1 cellular context compared by ENCODE assay signal in the genomic region with DNA sequence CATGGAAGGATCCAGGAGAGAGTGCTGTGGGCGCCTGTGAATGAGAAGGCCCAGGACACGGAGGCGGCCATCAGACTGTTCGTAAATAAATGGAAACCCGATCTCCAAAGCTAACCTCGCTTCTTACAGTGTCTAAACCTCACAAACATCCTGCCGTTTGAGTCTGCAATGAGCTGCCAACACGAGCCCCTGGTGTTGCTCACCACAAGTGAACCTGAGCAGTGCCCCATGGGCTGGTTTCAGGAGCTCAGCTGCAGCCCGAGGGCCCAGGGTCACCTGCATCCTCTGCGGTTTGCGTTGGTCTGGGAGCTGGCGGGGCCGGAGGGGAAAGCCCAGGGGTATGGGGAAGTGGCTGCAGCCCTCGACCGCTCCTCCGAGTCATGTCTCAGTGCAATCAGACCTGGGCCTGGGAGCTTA.
A peak's percentile ranks its signal among the peaks of the same experiment; 100 is the strongest.
TF ChIP-seq lines count a peak whose summit lies in the region.

No MANE protein-coding gene starts in this region.

TF ChIP-seq in GM12878, 131 proteins besides CTCF, POLR2A, EP300 and RAD21 (continued from another document and continues in another):
- TF ChIP-seq TCF3 (IDR thresholded peaks at IDR 0.05; ENCODE audit: borderline replicate concordance, insufficient read depth, low read depth, low read length) (peak; percentile 64; the same call in 1 of the 2 replicates), HDAC2 (IDR thresholded peaks at IDR 0.05) (no peak), BHLHE40 (IDR thresholded peaks at IDR 0.05; ENCODE audit: borderline replicate concordance in 1 of 2, low read depth in 2 of 2, low read length in 1 of 2) (peak; percentile 51 to 80; a peak in 3 of 4 replicates), CUX1 (IDR thresholded peaks at IDR 0.05; ENCODE audit: insufficient replicate concordance, low read depth, low read length) (no peak), DPF2 (IDR thresholded peaks at IDR 0.05) (0 out of 2 replicates have a peak, but pooled peaks have one; percentile 57), ZZZ3 (IDR thresholded peaks at IDR 0.05; ENCODE audit: control insufficient read depth, insufficient read length, low read depth) (no peak), NBN (IDR thresholded peaks at IDR 0.05) (no peak), BMI1 (IDR thresholded peaks at IDR 0.05; ENCODE audit: borderline replicate concordance) (no peak), POLR2AphosphoS2 (IDR thresholded peaks at IDR 0.05; ENCODE audit: low read depth, low read length) (no peak), NR2C1 (IDR thresholded peaks at IDR 0.05) (no peak), ASH2L (IDR thresholded peaks at IDR 0.05; ENCODE audit: borderline replicate concordance, low read depth) (no peak), PML (IDR thresholded peaks at IDR 0.05; ENCODE audit: low read length) (no peak), RB1 (IDR thresholded peaks at IDR 0.05; ENCODE audit: borderline replicate concordance) (no peak), SP1 (IDR thresholded peaks at IDR 0.05; ENCODE audit: low read depth, low read length) (no peak), RFX5 (IDR thresholded peaks at IDR 0.05; ENCODE audit: low read depth, low read length) (no peak), SREBF2 (IDR thresholded peaks at IDR 0.05; ENCODE audit: low read length) (no peak), STAT1 (conservative IDR thresholded peaks at IDR 0.05) (no peak), STAT3 (IDR thresholded peaks at IDR 0.05; ENCODE audit: low read depth, low read length) (no peak), PBX3 (IDR thresholded peaks at IDR 0.05; ENCODE audit: insufficient replicate concordance, low read depth, low read length) (no peak), SPI1 (IDR thresholded peaks at IDR 0.05; ENCODE audit: borderline replicate concordance, insufficient read depth, low read depth, low read length) (peak; percentile 69; the same call in 1 of the 2 replicates), ZBTB4 (CRISPR knock-in tag; IDR thresholded peaks at IDR 0.05) (no peak), REST (IDR thresholded peaks at IDR 0.05; ENCODE audit: low read depth, low read length) (no peak), IKZF1 (conservative IDR thresholded peaks at IDR 0.05) (peak; percentile 68), KAT2A (conservative IDR thresholded peaks at IDR 0.05; ENCODE audit: control insufficient read depth, low read depth, low read length) (no peak), CBX5 (IDR thresholded peaks at IDR 0.05; ENCODE audit: low read depth) (no peak)
- TF ChIP-seq, protein P1, sequence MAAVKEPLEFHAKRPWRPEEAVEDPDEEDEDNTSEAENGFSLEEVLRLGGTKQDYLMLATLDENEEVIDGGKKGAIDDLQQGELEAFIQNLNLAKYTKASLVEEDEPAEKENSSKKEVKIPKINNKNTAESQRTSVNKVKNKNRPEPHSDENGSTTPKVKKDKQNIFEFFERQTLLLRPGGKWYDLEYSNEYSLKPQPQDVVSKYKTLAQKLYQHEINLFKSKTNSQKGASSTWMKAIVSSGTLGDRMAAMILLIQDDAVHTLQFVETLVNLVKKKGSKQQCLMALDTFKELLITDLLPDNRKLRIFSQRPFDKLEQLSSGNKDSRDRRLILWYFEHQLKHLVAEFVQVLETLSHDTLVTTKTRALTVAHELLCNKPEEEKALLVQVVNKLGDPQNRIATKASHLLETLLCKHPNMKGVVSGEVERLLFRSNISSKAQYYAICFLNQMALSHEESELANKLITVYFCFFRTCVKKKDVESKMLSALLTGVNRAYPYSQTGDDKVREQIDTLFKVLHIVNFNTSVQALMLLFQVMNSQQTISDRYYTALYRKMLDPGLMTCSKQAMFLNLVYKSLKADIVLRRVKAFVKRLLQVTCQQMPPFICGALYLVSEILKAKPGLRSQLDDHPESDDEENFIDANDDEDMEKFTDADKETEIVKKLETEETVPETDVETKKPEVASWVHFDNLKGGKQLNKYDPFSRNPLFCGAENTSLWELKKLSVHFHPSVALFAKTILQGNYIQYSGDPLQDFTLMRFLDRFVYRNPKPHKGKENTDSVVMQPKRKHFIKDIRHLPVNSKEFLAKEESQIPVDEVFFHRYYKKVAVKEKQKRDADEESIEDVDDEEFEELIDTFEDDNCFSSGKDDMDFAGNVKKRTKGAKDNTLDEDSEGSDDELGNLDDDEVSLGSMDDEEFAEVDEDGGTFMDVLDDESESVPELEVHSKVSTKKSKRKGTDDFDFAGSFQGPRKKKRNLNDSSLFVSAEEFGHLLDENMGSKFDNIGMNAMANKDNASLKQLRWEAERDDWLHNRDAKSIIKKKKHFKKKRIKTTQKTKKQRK (IDR thresholded peaks at IDR 0.05; ENCODE audit: low read depth, low read length) = no peak
- TF ChIP-seq, protein P2, sequence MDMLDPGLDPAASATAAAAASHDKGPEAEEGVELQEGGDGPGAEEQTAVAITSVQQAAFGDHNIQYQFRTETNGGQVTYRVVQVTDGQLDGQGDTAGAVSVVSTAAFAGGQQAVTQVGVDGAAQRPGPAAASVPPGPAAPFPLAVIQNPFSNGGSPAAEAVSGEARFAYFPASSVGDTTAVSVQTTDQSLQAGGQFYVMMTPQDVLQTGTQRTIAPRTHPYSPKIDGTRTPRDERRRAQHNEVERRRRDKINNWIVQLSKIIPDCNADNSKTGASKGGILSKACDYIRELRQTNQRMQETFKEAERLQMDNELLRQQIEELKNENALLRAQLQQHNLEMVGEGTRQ (IDR thresholded peaks at IDR 0.05; ENCODE audit: borderline replicate concordance, low read depth, low read length) = no peak
- TF ChIP-seq, protein P3, sequence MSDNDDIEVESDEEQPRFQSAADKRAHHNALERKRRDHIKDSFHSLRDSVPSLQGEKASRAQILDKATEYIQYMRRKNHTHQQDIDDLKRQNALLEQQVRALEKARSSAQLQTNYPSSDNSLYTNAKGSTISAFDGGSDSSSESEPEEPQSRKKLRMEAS (IDR thresholded peaks at IDR 0.05; ENCODE audit: low read depth, low read length) = no peak
- TF ChIP-seq, protein P4, sequence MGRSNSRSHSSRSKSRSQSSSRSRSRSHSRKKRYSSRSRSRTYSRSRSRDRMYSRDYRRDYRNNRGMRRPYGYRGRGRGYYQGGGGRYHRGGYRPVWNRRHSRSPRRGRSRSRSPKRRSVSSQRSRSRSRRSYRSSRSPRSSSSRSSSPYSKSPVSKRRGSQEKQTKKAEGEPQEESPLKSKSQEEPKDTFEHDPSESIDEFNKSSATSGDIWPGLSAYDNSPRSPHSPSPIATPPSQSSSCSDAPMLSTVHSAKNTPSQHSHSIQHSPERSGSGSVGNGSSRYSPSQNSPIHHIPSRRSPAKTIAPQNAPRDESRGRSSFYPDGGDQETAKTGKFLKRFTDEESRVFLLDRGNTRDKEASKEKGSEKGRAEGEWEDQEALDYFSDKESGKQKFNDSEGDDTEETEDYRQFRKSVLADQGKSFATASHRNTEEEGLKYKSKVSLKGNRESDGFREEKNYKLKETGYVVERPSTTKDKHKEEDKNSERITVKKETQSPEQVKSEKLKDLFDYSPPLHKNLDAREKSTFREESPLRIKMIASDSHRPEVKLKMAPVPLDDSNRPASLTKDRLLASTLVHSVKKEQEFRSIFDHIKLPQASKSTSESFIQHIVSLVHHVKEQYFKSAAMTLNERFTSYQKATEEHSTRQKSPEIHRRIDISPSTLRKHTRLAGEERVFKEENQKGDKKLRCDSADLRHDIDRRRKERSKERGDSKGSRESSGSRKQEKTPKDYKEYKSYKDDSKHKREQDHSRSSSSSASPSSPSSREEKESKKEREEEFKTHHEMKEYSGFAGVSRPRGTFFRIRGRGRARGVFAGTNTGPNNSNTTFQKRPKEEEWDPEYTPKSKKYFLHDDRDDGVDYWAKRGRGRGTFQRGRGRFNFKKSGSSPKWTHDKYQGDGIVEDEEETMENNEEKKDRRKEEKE (IDR thresholded peaks at IDR 0.05) = no peak
- TF ChIP-seq, protein P5, sequence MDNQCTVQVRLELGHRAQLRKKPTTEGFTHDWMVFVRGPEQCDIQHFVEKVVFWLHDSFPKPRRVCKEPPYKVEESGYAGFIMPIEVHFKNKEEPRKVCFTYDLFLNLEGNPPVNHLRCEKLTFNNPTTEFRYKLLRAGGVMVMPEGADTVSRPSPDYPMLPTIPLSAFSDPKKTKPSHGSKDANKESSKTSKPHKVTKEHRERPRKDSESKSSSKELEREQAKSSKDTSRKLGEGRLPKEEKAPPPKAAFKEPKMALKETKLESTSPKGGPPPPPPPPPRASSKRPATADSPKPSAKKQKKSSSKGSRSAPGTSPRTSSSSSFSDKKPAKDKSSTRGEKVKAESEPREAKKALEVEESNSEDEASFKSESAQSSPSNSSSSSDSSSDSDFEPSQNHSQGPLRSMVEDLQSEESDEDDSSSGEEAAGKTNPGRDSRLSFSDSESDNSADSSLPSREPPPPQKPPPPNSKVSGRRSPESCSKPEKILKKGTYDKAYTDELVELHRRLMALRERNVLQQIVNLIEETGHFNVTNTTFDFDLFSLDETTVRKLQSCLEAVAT (IDR thresholded peaks at IDR 0.05) = no peak
